8 cellular contexts compared by ENCODE assay signal in the genomic region with DNA sequence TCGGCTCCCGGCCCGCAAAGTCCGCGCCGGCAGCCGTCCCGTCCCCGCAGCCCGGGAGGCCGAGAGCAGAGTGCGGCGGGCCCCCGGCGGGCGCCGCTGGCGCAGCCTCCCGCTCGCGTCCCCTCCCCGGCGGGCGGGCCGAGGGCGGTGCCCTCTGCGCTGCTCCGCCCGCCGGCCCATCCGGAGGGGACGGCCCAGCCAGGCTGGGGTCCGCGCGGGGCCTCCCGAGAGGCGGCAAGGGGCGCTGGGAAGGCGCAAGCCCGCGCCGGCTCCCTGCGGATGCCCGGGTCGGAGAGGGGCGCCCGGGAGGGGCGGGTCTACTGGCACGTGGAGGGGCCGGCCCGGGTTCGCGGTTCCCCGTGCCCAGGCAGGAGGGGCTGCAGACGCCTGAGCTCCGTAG. TPM values are rescaled to one million over a fixed set of nuclear protein-coding genes. Genes with fewer than 3 reads are reported as not detected.
DNase-seq lines count a peak whose midpoint lies in the region; ATAC-seq and TF ChIP-seq lines count a peak whose summit lies in the region.

TSS of gene CLCN2 (minus strand) at position 74 of the 400 bp plus-strand sequence. CDS start 126 bp downstream, outside the sequence.
TSS of gene POLR2H (plus strand) at position 179 of the 400 bp plus-strand sequence. CDS start 1,783 bp downstream, outside the sequence.

- WGBS in right lobe of liver (ENCODE audit: insufficient coverage, low coverage, low lambda C conversion rate, missing lambda C conversion rate), result no CpG with 5 or more reads among the region's 56 CpGs

- no peaks in the 10 kb centered on the region for H3K9me2 ChIP-seq in Loucy (replicated peaks; ENCODE audit: low read depth, low read length)

- peaks cover 43% of the 10 kb centered on the region for H3K79me2 ChIP-seq in Loucy (ENCODE audit: insufficient read depth, low read length)

- peak within 1 kb of the TSS; percentile 86 for H3K4me2 ChIP-seq in Loucy (ENCODE audit: low read depth, low read length, poor library complexity, severe bottlenecking)

- peak; percentile 34 for ATAC-seq in GM21576 (IDR thresholded peaks at IDR 0.05; ENCODE audit: unreplicated experiment)
- ATAC-seq in right lobe of liver, result peak; percentile 40 to 58 (median 55)

- H3K36me3 ChIP-seq in Loucy (ENCODE audit: insufficient read depth, low read length) (peaks cover under 1% of the 10 kb centered on the region; the same call in 1 of the 2 replicates), right lobe of liver (peaks cover 0 to 8% (median 2%) of the 10 kb centered on the region in 4 donors)

- H3F3A ChIP-seq in Loucy (ENCODE audit: low read depth), result no peaks in the 10 kb centered on the region

- peak within 1 kb of the TSS; percentile 85 for H3K4me3 ChIP-seq in Loucy (ENCODE audit: low read length, poor library complexity, severe bottlenecking)
- H3K4me3 ChIP-seq in right lobe of liver, result peak within 1 kb of the TSS; percentile 75 to 97 (median 85)

- H2AFZ ChIP-seq in Loucy (ENCODE audit: low read length), result peak within 1 kb of the TSS; percentile 90

- peak within 1 kb of the TSS; percentile 98 for H3K27ac ChIP-seq in VCaP
- peak within 1 kb of the TSS; percentile 95 to 99 (median 98) for H3K27ac ChIP-seq in right lobe of liver

- intact Hi-C loops in dendritic cell treated with granulocyte-macrophage colony-stimulating factor and Interleukin-4, amounts not matched to agents 40 ng/mL and 50 ng/mL, for 4 days (cut with micrococcal nuclease), result no loop called here
- intact Hi-C loops in right lobe of liver (cut with DNase I), result no loop called here

- peak within 1 kb of the TSS; percentile 90 for H3K27ac Mint-ChIP-seq in dendritic cell treated with granulocyte-macrophage colony-stimulating factor and Interleukin-4, amounts not matched to agents 40 ng/mL and 50 ng/mL, for 4 days

- no peaks in the 10 kb centered on the region for H3K9me3 Mint-ChIP-seq in dendritic cell treated with granulocyte-macrophage colony-stimulating factor and Interleukin-4, amounts not matched to agents 40 ng/mL and 50 ng/mL, for 4 days

- DNase-seq in GDM1 (lab: John Stamatoyannopoulos, UW) (peak; percentile 42), right lobe of liver (peak; percentile 65 to 70 (median 69)), H4 (ENCODE audit: low spot score) (no peak)
- peak; percentile 34 for DNase-seq in stimulated activated CD4-positive, alpha-beta T cell treated with anti-CD3 and anti-CD28 coated beads, Interleukin-4, amount 100 ng/mL, for 48 hours (ENCODE audit: low read depth in 2 of 2)

- H3K4me3 Mint-ChIP-seq in dendritic cell treated with granulocyte-macrophage colony-stimulating factor and Interleukin-4, amounts not matched to agents 40 ng/mL and 50 ng/mL, for 4 days, result peak within 1 kb of the TSS; percentile 86

- peaks cover 15% of the 10 kb centered on the region for H4K20me1 ChIP-seq in Loucy (ENCODE audit: insufficient read depth, low read length, poor library complexity, severe bottlenecking)

- peak; percentile 83 for TF ChIP-seq POLR2A in right lobe of liver (IDR thresholded peaks at IDR 0.05)

- H3K36me3 Mint-ChIP-seq in dendritic cell treated with granulocyte-macrophage colony-stimulating factor and Interleukin-4, amounts not matched to agents 40 ng/mL and 50 ng/mL, for 4 days (ENCODE audit: low read depth), result peaks cover 36% of the 10 kb centered on the region

- TF ChIP-seq CTCF in Loucy (conservative IDR thresholded peaks at IDR 0.05; ENCODE audit: low read length), result no peak
- TF ChIP-seq CTCF in VCaP (conservative IDR thresholded peaks at IDR 0.05), result no peak
- TF ChIP-seq CTCF in right lobe of liver (IDR thresholded peaks at IDR 0.05), result no peak

- H3K4me1 Mint-ChIP-seq in dendritic cell treated with granulocyte-macrophage colony-stimulating factor and Interleukin-4, amounts not matched to agents 40 ng/mL and 50 ng/mL, for 4 days (ENCODE audit: low read depth), result peaks cover 37% of the 10 kb centered on the region

- H3K9ac ChIP-seq in Loucy (ENCODE audit: low read depth, low read length, poor library complexity, severe bottlenecking), result peak within 1 kb of the TSS; percentile 91

- peaks cover 21% of the 10 kb centered on the region for H3K27me3 Mint-ChIP-seq in dendritic cell treated with granulocyte-macrophage colony-stimulating factor and Interleukin-4, amounts not matched to agents 40 ng/mL and 50 ng/mL, for 4 days

- H3K27me3 ChIP-seq in Loucy (ENCODE audit: insufficient read depth, low read length, poor library complexity, severe bottlenecking), result no peaks in the 10 kb centered on the region
- H3K27me3 ChIP-seq in right lobe of liver, result no peaks in the 10 kb centered on the region

- peaks cover 24% of the 10 kb centered on the region for H3K4me1 ChIP-seq in Loucy (ENCODE audit: insufficient read depth, low read length, poor library complexity, severe bottlenecking)
- peaks cover 0 to 19% (median 8%) of the 10 kb centered on the region in 4 donors for H3K4me1 ChIP-seq in right lobe of liver

- no peaks in the 10 kb centered on the region for H3K9me3 ChIP-seq in Loucy (ENCODE audit: insufficient read depth, low read depth, low read length)
- no peaks in the 10 kb centered on the region for H3K9me3 ChIP-seq in right lobe of liver

RNA-seq across cellular contexts. Expression of gene CLCN2, which starts in this region (rescaled TPM):
- 1 to 10 TPM; 1.8 to 2.9 (median 2.5) TPM for total RNA-seq in right lobe of liver
- 3.3 and 4.7 TPM in 2 replicates for total RNA-seq in H4 (2014; rRNA removed; shearing (Covaris generic))

RNA-seq across cellular contexts. Expression of gene POLR2H, which starts in this region (rescaled TPM):
- 10 to 100 TPM; 27.4 to 65.7 (median 35.3) TPM for total RNA-seq in right lobe of liver
- 250 and 279 TPM in 2 replicates for total RNA-seq in H4 (2014; rRNA removed; shearing (Covaris generic))
